ENCODE assay signal across 8 cellular contexts in genomic region chr1:9910425-9911178, GRCh38. TPM values are rescaled to one million over a fixed set of nuclear protein-coding genes. Genes with fewer than 3 reads are reported as not detected.
A peak's percentile ranks its signal among the peaks of the same experiment; 100 is the strongest.
DNase-seq lines count a peak whose midpoint lies in the region; ATAC-seq and TF ChIP-seq lines count a peak whose summit lies in the region.

No MANE protein-coding gene starts in this region.

- peaks cover 28 to 36% (median 29%) of the 10 kb centered on the region in 3 donors for H3K4me1 Mint-ChIP-seq in naive B cell
- H3K4me1 Mint-ChIP-seq in stimulated activated effector memory CD8-positive, alpha-beta T cell treated with anti-CD3 and anti-CD28 coated beads, Interleukin-12 subunit alpha, Interleukin-12 subunit beta, amount 100 ng/mL, for 72 hours = peaks cover 51% of the 10 kb centered on the region

- TF ChIP-seq CTCF in DND-41 (IDR thresholded peaks at IDR 0.05; ENCODE audit: borderline replicate concordance, extremely low read depth, low read length, poor library complexity, severe bottlenecking) = no peak
- peak in 1 of 6 experiments; percentile 3 for TF ChIP-seq CTCF in Peyer's patch (IDR thresholded peaks at IDR 0.05)
- peak in 1 of 6 experiments; percentile 5 for TF ChIP-seq CTCF in esophagus squamous epithelium (IDR thresholded peaks at IDR 0.05)

- WGBS in esophagus squamous epithelium, 2 donors = 0% methylated on average over 11 to 18 of the region's 44 CpGs

- H3K4me2 ChIP-seq in DND-41 (ENCODE audit: insufficient read depth, low read length) = peak overlapping the region; percentile 75

- intact Hi-C loops in esophagus squamous epithelium (cut with DNase I) = no loop called here

- H3K79me2 ChIP-seq in DND-41 (ENCODE audit: insufficient read depth, low read length) = peaks cover 7% of the 10 kb centered on the region

- peak overlapping the region; percentile 94 for H2AFZ ChIP-seq in DND-41 (ENCODE audit: low read depth, low read length)

- H3K9me3 ChIP-seq in DND-41 (ENCODE audit: insufficient read depth, low read length, severe bottlenecking) = no peaks in the 10 kb centered on the region
- no peaks in the 10 kb centered on the region for H3K9me3 ChIP-seq in KOPT-K1 (ENCODE audit: insufficient read depth, low read length, poor library complexity, severe bottlenecking)
- H3K9me3 ChIP-seq in Peyer's patch = no peaks in the 10 kb centered on the region
- H3K9me3 ChIP-seq in esophagus squamous epithelium = no peaks in the 10 kb centered on the region

- H3K4me3 Mint-ChIP-seq in naive B cell = peak overlapping the region; percentile 92 to 98 (median 97)
- peak overlapping the region; percentile 86 for H3K4me3 Mint-ChIP-seq in stimulated activated effector memory CD8-positive, alpha-beta T cell treated with anti-CD3 and anti-CD28 coated beads, Interleukin-12 subunit alpha, Interleukin-12 subunit beta, amount 100 ng/mL, for 72 hours

- no peaks in the 10 kb centered on the region for H3K36me3 Mint-ChIP-seq in naive B cell
- H3K36me3 Mint-ChIP-seq in stimulated activated effector memory CD8-positive, alpha-beta T cell treated with anti-CD3 and anti-CD28 coated beads, Interleukin-12 subunit alpha, Interleukin-12 subunit beta, amount 100 ng/mL, for 72 hours = peaks cover 15% of the 10 kb centered on the region

- peaks cover 3% of the 10 kb centered on the region; the same call in 1 of the 2 replicates for H4K20me1 ChIP-seq in DND-41 (ENCODE audit: insufficient read depth, low read length)

- H3K27me3 Mint-ChIP-seq in naive B cell = no peaks in the 10 kb centered on the region

- H3K36me3 ChIP-seq in DND-41 (ENCODE audit: insufficient read depth, low read length) (no peaks in the 10 kb centered on the region; the same call in 1 of the 2 replicates), KOPT-K1 (ENCODE audit: insufficient read depth, low read length) (no peaks in the 10 kb centered on the region), Peyer's patch (no peaks in the 10 kb centered on the region), esophagus squamous epithelium (no peaks in the 10 kb centered on the region)

- H3K9ac ChIP-seq in DND-41 (ENCODE audit: low read depth, low read length) = peak overlapping the region; percentile 62

- no peaks in the 10 kb centered on the region for H3K9me3 Mint-ChIP-seq in naive B cell
- no peaks in the 10 kb centered on the region for H3K9me3 Mint-ChIP-seq in stimulated activated effector memory CD8-positive, alpha-beta T cell treated with anti-CD3 and anti-CD28 coated beads, Interleukin-12 subunit alpha, Interleukin-12 subunit beta, amount 100 ng/mL, for 72 hours

- peak; percentile 95 for ATAC-seq in DND-41 (ENCODE audit: insufficient read depth, low read depth)
- ATAC-seq in GM21825 (IDR thresholded peaks at IDR 0.05; ENCODE audit: unreplicated experiment) = peak; percentile 93
- peak; percentile 90 to 91 for ATAC-seq in naive B cell (ENCODE audit: low read depth in 2 of 2)
- ATAC-seq in stimulated activated effector memory CD8-positive, alpha-beta T cell treated with anti-CD3 and anti-CD28 coated beads, Interleukin-12 subunit alpha, Interleukin-12 subunit beta, amount 100 ng/mL, for 72 hours = peak; percentile 97

- H3K27me3 ChIP-seq in DND-41 (ENCODE audit: insufficient read depth, low read length, poor library complexity) = no peaks in the 10 kb centered on the region
- H3K27me3 ChIP-seq in Peyer's patch = no peaks in the 10 kb centered on the region
- H3K27me3 ChIP-seq in esophagus squamous epithelium = no peaks in the 10 kb centered on the region

- DNase-seq in DND-41 (peak; percentile 100), Peyer's patch (peak; percentile 100), activated T-helper 1 cell treated with Interleukin-2 at 50 U/mL for 16 hours (ENCODE audit: low read depth) (peak; percentile 100), esophagus squamous epithelium (lab: John Stamatoyannopoulos, UW) (peak; percentile 99), naive B cell (peak; percentile 100)
- DNase-seq in stimulated activated effector memory CD8-positive, alpha-beta T cell treated with anti-CD3 and anti-CD28 coated beads, Interleukin-12 subunit alpha, Interleukin-12 subunit beta, amount 100 ng/mL, for 72 hours (ENCODE audit: low spot score in 2 of 2) = peak; percentile 99 to 100

- H3K4me1 ChIP-seq in DND-41 (ENCODE audit: insufficient read depth, low read length) (peaks cover 38% of the 10 kb centered on the region), Peyer's patch (peaks cover 0 to 19% (median 5%) of the 10 kb centered on the region in 4 donors), esophagus squamous epithelium (peaks cover 20 to 75% (median 26%) of the 10 kb centered on the region in 3 donors)

- peak overlapping the region; percentile 86 for H3K27ac ChIP-seq in DND-41 (ENCODE audit: low read length)
- H3K27ac ChIP-seq in KOPT-K1 (ENCODE audit: low read depth, low read length, poor library complexity, severe bottlenecking) = peak overlapping the region; percentile 81
- H3K27ac ChIP-seq in Peyer's patch = peak overlapping the region; percentile 84 to 97 (median 91)
- H3K27ac ChIP-seq in esophagus squamous epithelium = peak overlapping the region; percentile 85 to 99 (median 98)

- peak overlapping the region; percentile 86 to 100 (median 98) for H3K27ac Mint-ChIP-seq in naive B cell
- H3K27ac Mint-ChIP-seq in stimulated activated effector memory CD8-positive, alpha-beta T cell treated with anti-CD3 and anti-CD28 coated beads, Interleukin-12 subunit alpha, Interleukin-12 subunit beta, amount 100 ng/mL, for 72 hours = peak overlapping the region; percentile 88

- TF ChIP-seq POLR2A in Peyer's patch (IDR thresholded peaks at IDR 0.05) (peak; percentile 86 to 91), esophagus squamous epithelium (IDR thresholded peaks at IDR 0.05) (peak in 3 of 4 donors; percentile 87 to 89 (median 88))

- H3K4me3 ChIP-seq in DND-41 (ENCODE audit: low read depth in 1 of 2, low read length in 2 of 2) (peak overlapping the region; percentile 33 to 70), Peyer's patch (peak overlapping the region; percentile 44 to 61 (median 54)), esophagus squamous epithelium (peak overlapping the region; percentile 33 to 78 (median 62))

RNA-seq across cellular contexts. Expression of gene CTNNBIP1, which starts 0.5 kb away (rescaled TPM):
- 10 to 100 TPM; 24.0 to 30.5 (median 28.5) TPM for total RNA-seq in Peyer's patch
- total RNA-seq in esophagus squamous epithelium = 100 to 1,000 TPM in 2 of 4 donors, 10 to 100 TPM in 2; 76.1 to 186 (median 118) TPM
- 10 to 100 TPM in 2 of 6 donors, 1 to 10 TPM in 4; 7.4 to 13.4 (median 8.6) TPM for polyA plus RNA-seq in naive B cell (ENCODE audit: low read depth in 6 of 6)

RNA-seq across cellular contexts. Expression of gene LZIC, which starts 32.6 kb away (rescaled TPM):
- total RNA-seq in Peyer's patch (10 to 100 TPM; 20.2 to 38.8 (median 31.6) TPM), esophagus squamous epithelium (10 to 100 TPM; 21.4 to 24.7 (median 23.0) TPM)
- 10 to 100 TPM; 26.3 to 36.0 (median 31.1) TPM for polyA plus RNA-seq in naive B cell (ENCODE audit: low read depth in 6 of 6)

RNA-seq across cellular contexts. Expression of gene NMNAT1, which starts 32.7 kb away (rescaled TPM):
- total RNA-seq in Peyer's patch = 10 to 100 TPM in 3 of 4 donors, 1 to 10 TPM in 1; 5.8 to 27.9 (median 18.8) TPM
- 1 to 10 TPM; 3.9 to 7.9 (median 6.0) TPM for total RNA-seq in esophagus squamous epithelium
- 1 to 10 TPM; 4.2 to 8.8 (median 6.8) TPM for polyA plus RNA-seq in naive B cell (ENCODE audit: low read depth in 6 of 6)

Comparison
In these comparisons a context has a peak if more than half of its experiments do, and no peak if none do; other contexts are left out.
1. Peak in every context shown above with its lines: DNase-seq, ATAC-seq, H3K4me3 ChIP-seq and H3K27ac ChIP-seq.